8 cellular contexts compared by ENCODE assay signal in the genomic region with DNA sequence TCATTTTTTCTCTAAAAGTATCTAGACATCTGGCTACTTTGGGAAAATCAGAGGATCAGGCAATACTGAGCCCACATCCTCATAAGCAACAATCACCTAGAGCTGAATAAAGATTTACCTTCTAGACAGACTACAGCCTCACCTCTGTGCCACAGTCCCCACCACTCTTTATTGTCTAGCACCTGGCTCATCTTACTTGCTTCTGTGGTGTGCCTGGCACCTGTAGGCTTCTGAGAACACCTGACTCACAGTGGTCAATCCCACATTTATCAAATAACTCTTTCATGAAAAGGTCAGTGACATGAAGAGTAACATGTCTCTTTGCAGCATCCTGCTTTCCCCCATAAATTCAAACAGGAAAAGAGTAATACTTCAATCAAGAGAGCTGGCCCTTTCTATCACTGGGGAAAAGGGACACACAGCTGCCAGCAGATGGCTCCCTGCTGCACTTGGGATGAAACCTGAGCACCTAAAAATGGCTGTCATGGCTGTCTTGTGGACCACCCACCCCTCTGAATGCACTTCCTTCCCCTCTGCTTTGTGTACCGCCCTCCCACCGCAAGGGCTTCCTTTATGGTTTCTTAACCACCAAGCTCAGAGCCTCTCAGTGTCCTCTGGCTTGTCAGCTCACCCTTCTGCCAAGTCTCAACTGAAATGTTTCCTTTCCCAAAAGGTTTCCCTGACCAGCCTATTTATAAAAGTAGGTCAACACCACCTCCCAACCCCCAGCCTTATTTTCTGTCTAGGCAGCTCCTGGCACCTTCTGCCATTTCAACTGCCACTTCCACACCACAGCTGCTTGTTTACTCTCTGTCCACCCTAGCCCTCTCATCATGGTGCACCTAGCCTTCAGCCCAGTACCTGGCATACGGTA. TPM values are rescaled to one million over a fixed set of nuclear protein-coding genes. Genes with fewer than 3 reads are reported as not detected.
DNase-seq lines count a peak whose midpoint lies in the region; ATAC-seq and TF ChIP-seq lines count a peak whose summit lies in the region.

No MANE protein-coding gene starts in this region.

- H3K4me1 ChIP-seq in GM23338 (ENCODE audit: insufficient read depth) = no peaks in the 10 kb centered on the region; the same call in 1 of the 2 replicates
- peaks cover 3% of the 10 kb centered on the region; the same call in 1 of the 2 replicates for H3K4me1 ChIP-seq in SJCRH30
- no peaks in the 10 kb centered on the region for H3K4me1 ChIP-seq in smooth muscle cell (ENCODE audit: low read depth)

- peaks cover 10% of the 10 kb centered on the region for H3K4me1 Mint-ChIP-seq in GM23338
- peaks cover 29% of the 10 kb centered on the region for H3K4me1 Mint-ChIP-seq in activated naive CD4-positive, alpha-beta T cell treated with anti-CD3 and anti-CD28 coated beads, Interleukin-2, amount 50 U/mL, for 24 hours

- H3F3A ChIP-seq in GM23338 (replicated peaks; ENCODE audit: low read depth) (peaks cover 5% of the 10 kb centered on the region; the same call in 1 of the 2 replicates), smooth muscle cell (ENCODE audit: low read depth) (no peaks in the 10 kb centered on the region)

- WGBS in smooth muscle cell (ENCODE audit: low lambda C conversion rate) = 60% methylated on average over 3 of the region's 3 CpGs

- H3K9me3 Mint-ChIP-seq in GM23338 = no peaks in the 10 kb centered on the region
- no peaks in the 10 kb centered on the region for H3K9me3 Mint-ChIP-seq in activated naive CD4-positive, alpha-beta T cell treated with anti-CD3 and anti-CD28 coated beads, Interleukin-2, amount 50 U/mL, for 24 hours

- peaks cover 3% of the 10 kb centered on the region; the same call in 1 of the 2 replicates for H4K20me1 ChIP-seq in GM23338 (replicated peaks; ENCODE audit: insufficient read depth)
- H4K20me1 ChIP-seq in smooth muscle cell (ENCODE audit: low read depth) = no peaks in the 10 kb centered on the region

- intact Hi-C loops in left ventricle myocardium superior (cut with micrococcal nuclease) = loop anchor here (10.0 kb wide), 1 partner anchor 82 kb away; no protein-coding TSS in a partner anchor

- H3K79me2 ChIP-seq in GM23338 (replicated peaks; ENCODE audit: insufficient read depth) (no peaks in the 10 kb centered on the region), smooth muscle cell (ENCODE audit: low read depth) (no peaks in the 10 kb centered on the region)

- H3K36me3 ChIP-seq in GM23338 (ENCODE audit: insufficient read depth) = peaks cover 64% of the 10 kb centered on the region
- peaks cover 75% of the 10 kb centered on the region for H3K36me3 ChIP-seq in SJCRH30
- peaks cover 43% of the 10 kb centered on the region for H3K36me3 ChIP-seq in smooth muscle cell (ENCODE audit: low read depth)

- ATAC-seq in GM23338 = peak; percentile 98
- ATAC-seq in left ventricle myocardium superior = peak; percentile 95
- no peak for ATAC-seq in GM21786 (IDR thresholded peaks at IDR 0.05; ENCODE audit: unreplicated experiment)
- ATAC-seq in HG03342 (IDR thresholded peaks at IDR 0.05; ENCODE audit: unreplicated experiment) = no peak

- no peak overlapping the region for H3K4me3 ChIP-seq in AG10803 (ENCODE audit: low read length)
- H3K4me3 ChIP-seq in GM23338 = no peak overlapping the region
- H3K4me3 ChIP-seq in SJCRH30 = no peak overlapping the region
- H3K4me3 ChIP-seq in smooth muscle cell = no peak overlapping the region

- no peaks in the 10 kb centered on the region for H3K9me2 ChIP-seq in GM23338 (ENCODE audit: insufficient read depth)

- no peak overlapping the region; the same call in 1 of the 2 replicates for H3K4me2 ChIP-seq in GM23338
- H3K4me2 ChIP-seq in smooth muscle cell = no peak overlapping the region

- H3K27ac Mint-ChIP-seq in GM23338 = peak overlapping the region; percentile 91
- H3K27ac Mint-ChIP-seq in activated naive CD4-positive, alpha-beta T cell treated with anti-CD3 and anti-CD28 coated beads, Interleukin-2, amount 50 U/mL, for 24 hours = peak overlapping the region; percentile 82

- H3K27me3 ChIP-seq in GM23338 (ENCODE audit: insufficient read depth) = no peaks in the 10 kb centered on the region
- H3K27me3 ChIP-seq in SJCRH30 = no peaks in the 10 kb centered on the region
- no peaks in the 10 kb centered on the region for H3K27me3 ChIP-seq in smooth muscle cell (ENCODE audit: low read depth)

- DNase-seq in AG10803 (ENCODE audit: low read depth) (peak; percentile 37), GM23338 (ENCODE audit: low spot score) (peak; percentile 90), SJCRH30 (peak; percentile 49 to 62), left ventricle myocardium superior (peak; percentile 44), smooth muscle cell (lab: John Stamatoyannopoulos, UW; ENCODE audit: unreplicated experiment) (no peak)

- H3K27ac ChIP-seq in GM23338 (ENCODE audit: low read depth) (peak overlapping the region; percentile 76), SJCRH30 (no peak overlapping the region), smooth muscle cell (ENCODE audit: low read depth) (no peak overlapping the region)

- H3K36me3 Mint-ChIP-seq in GM23338 (ENCODE audit: low read depth) = peaks cover 83% of the 10 kb centered on the region
- peaks cover 21% of the 10 kb centered on the region for H3K36me3 Mint-ChIP-seq in activated naive CD4-positive, alpha-beta T cell treated with anti-CD3 and anti-CD28 coated beads, Interleukin-2, amount 50 U/mL, for 24 hours

- peaks cover 3% of the 10 kb centered on the region for H3K27me3 Mint-ChIP-seq in GM23338 (ENCODE audit: insufficient read depth, low read depth, poor library complexity)
- no peaks in the 10 kb centered on the region for H3K27me3 Mint-ChIP-seq in activated naive CD4-positive, alpha-beta T cell treated with anti-CD3 and anti-CD28 coated beads, Interleukin-2, amount 50 U/mL, for 24 hours

- TF ChIP-seq CTCF in AG10803 (conservative IDR thresholded peaks at IDR 0.05; ENCODE audit: low read length) = peak; percentile 62
- TF ChIP-seq CTCF in GM23338 (conservative IDR thresholded peaks at IDR 0.05; ENCODE audit: low read depth in 2 of 2) = peak; percentile 72 to 90
- TF ChIP-seq CTCF in smooth muscle cell (IDR thresholded peaks at IDR 0.05; ENCODE audit: borderline replicate concordance, insufficient read depth, poor library complexity, severe bottlenecking) = peak; percentile 38

- H2AFZ ChIP-seq in GM23338 = no peak overlapping the region
- H2AFZ ChIP-seq in smooth muscle cell (ENCODE audit: low read depth) = no peak overlapping the region

- no peak overlapping the region for H3K4me3 Mint-ChIP-seq in GM23338
- peak overlapping the region; percentile 54 for H3K4me3 Mint-ChIP-seq in activated naive CD4-positive, alpha-beta T cell treated with anti-CD3 and anti-CD28 coated beads, Interleukin-2, amount 50 U/mL, for 24 hours

- H3K9me3 ChIP-seq in SJCRH30 (replicated peaks) (no peaks in the 10 kb centered on the region), smooth muscle cell (replicated peaks; ENCODE audit: low read depth) (no peaks in the 10 kb centered on the region)

- no peak overlapping the region for H3K9ac ChIP-seq in smooth muscle cell (ENCODE audit: low read depth)

TF ChIP-seq in GM23338, 12 proteins besides CTCF, POLR2A, EP300 and RAD21:
- TF ChIP-seq, protein P1, sequence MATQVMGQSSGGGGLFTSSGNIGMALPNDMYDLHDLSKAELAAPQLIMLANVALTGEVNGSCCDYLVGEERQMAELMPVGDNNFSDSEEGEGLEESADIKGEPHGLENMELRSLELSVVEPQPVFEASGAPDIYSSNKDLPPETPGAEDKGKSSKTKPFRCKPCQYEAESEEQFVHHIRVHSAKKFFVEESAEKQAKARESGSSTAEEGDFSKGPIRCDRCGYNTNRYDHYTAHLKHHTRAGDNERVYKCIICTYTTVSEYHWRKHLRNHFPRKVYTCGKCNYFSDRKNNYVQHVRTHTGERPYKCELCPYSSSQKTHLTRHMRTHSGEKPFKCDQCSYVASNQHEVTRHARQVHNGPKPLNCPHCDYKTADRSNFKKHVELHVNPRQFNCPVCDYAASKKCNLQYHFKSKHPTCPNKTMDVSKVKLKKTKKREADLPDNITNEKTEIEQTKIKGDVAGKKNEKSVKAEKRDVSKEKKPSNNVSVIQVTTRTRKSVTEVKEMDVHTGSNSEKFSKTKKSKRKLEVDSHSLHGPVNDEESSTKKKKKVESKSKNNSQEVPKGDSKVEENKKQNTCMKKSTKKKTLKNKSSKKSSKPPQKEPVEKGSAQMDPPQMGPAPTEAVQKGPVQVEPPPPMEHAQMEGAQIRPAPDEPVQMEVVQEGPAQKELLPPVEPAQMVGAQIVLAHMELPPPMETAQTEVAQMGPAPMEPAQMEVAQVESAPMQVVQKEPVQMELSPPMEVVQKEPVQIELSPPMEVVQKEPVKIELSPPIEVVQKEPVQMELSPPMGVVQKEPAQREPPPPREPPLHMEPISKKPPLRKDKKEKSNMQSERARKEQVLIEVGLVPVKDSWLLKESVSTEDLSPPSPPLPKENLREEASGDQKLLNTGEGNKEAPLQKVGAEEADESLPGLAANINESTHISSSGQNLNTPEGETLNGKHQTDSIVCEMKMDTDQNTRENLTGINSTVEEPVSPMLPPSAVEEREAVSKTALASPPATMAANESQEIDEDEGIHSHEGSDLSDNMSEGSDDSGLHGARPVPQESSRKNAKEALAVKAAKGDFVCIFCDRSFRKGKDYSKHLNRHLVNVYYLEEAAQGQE (IDR thresholded peaks at IDR 0.05; ENCODE audit: unreplicated experiment) = no peak
- 0 out of 2 replicates have a peak, but pooled peaks have one; percentile 7 for TF ChIP-seq CREB1 (CRISPR knock-in tag; IDR thresholded peaks at IDR 0.05; ENCODE audit: low read depth)
TF ChIP-seq in GM23338: peak in this region for 1.

RNA-seq across cellular contexts. Expression of a gene that starts 9.3 kb away (rescaled TPM):
- total RNA-seq in GM23338 (2014; rRNA removed; shearing (Covaris generic)) = 25.6 and 26.2 TPM in 2 replicates
- polyA plus RNA-seq in GM23338 (2016; fragmentation: Nextera tagmentation; extraction: Ambion mirVana) (17.1 and 20.4 TPM in 2 replicates), smooth muscle cell (25.7 and 27.7 TPM in 2 replicates)
- total RNA-seq in SJCRH30 (2014; rRNA removed; shearing (Covaris generic)) = 23.4 and 26.8 TPM in 2 replicates
- total RNA-seq in left ventricle myocardium superior (22.3 TPM), smooth muscle cell (22.5 and 34.9 TPM in 2 replicates)

RNA-seq across cellular contexts. Expression of a gene that starts 19.2 kb away (rescaled TPM):
- 17.8 and 34.4 TPM in 2 replicates for total RNA-seq in GM23338 (2014; rRNA removed; shearing (Covaris generic))
- 17.8 and 23.2 TPM in 2 replicates for polyA plus RNA-seq in GM23338 (2016; fragmentation: Nextera tagmentation; extraction: Ambion mirVana)
- total RNA-seq in SJCRH30 (2014; rRNA removed; shearing (Covaris generic)) = 14.4 and 17.8 TPM in 2 replicates
- total RNA-seq in left ventricle myocardium superior = 23.5 TPM
- 20.7 and 35.8 TPM in 2 replicates for total RNA-seq in smooth muscle cell
- 34.5 and 38.6 TPM in 2 replicates for polyA plus RNA-seq in smooth muscle cell

RNA-seq across cellular contexts. Expression of a gene that starts 19.3 kb away (rescaled TPM):
- total RNA-seq in GM23338 (2014; rRNA removed; shearing (Covaris generic)) = 36.9 and 49.4 TPM in 2 replicates
- polyA plus RNA-seq in GM23338 (2016; fragmentation: Nextera tagmentation; extraction: Ambion mirVana) (17.8 and 20.3 TPM in 2 replicates), smooth muscle cell (18.2 and 21.2 TPM in 2 replicates)
- total RNA-seq in SJCRH30 (2014; rRNA removed; shearing (Covaris generic)) = 19.9 and 28.1 TPM in 2 replicates
- total RNA-seq in left ventricle myocardium superior (10.0 TPM), smooth muscle cell (23.5 and 46.3 TPM in 2 replicates)

Comparison
In these comparisons a context has a peak if more than half of its experiments do, and no peak if none do; other contexts are left out.
1. ATAC-seq: peak in GM23338 (single experiment) and left ventricle myocardium superior (single experiment); none in GM21786 (single experiment) and HG03342 (single experiment).
2. Peak in every context shown above with its lines, with median percentiles within 50 percentile points of each other: CTCF ChIP-seq.